Comparison of ENCODE assay signal across 17 cellular contexts in the genomic region with DNA sequence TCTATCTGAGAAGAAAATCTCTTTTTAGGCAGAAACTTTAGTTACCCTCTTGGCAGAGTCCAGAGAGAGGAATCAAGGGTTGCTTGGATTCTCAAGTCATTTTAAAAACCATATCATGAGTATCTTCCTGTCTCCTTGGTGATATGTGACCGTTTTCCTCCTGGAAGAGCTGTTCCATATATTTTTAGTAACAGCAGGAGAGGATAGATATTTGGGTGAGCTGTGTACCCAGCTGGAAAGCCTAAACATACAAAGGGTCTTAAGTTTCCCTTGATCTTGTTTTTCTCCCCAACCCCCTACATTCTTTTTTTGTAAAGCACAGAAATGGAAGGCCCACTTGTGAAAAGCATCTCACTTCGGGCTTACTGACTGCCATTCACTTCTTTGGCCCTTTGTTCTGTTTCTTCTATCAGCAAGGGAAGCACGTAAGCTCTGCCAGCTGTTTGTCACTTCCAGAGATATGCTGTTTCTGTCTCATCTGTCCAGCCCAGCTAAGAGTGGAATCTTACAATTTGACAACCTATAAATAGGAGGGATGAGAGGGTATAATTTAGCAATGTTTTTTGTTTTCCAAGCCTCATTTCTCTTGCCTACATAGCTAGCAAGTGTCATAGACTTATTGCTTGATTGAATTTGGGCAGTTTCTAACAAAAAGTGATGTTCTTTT. TPM values are rescaled to one million over a fixed set of nuclear protein-coding genes. Genes with fewer than 3 reads are reported as not detected.
"Had no signal": no experiment of that assay in that cellular context is flagged by ENCODE, and none has a peak within 500 bp of the region (broad histone marks: within the 10 kb centered on the region; RNA-seq: fewer than 3 reads in every experiment).

No MANE protein-coding gene starts in this region.

- H3K27ac Mint-ChIP-seq: activated naive CD8-positive, alpha-beta T cell treated with anti-CD3 and anti-CD28 coated beads, Interleukin-2, amount 10 ng/mL, durations not matched to agents 7 days and 5 days; naive thymus-derived CD8-positive, alpha-beta T cell; stimulated activated memory B cell treated with anti-CD40 and anti-IgM and Interleukin-4, amounts not matched to agents 10 μg/mL and 1 μg/mL and 100 μg/mL, for 72 hours had no signal

- H3K36me3 ChIP-seq: breast epithelium, lower lobe of right lung, thyroid gland had no signal

- ATAC-seq: esophagus mucosa; lower lobe of right lung; naive thymus-derived CD8-positive, alpha-beta T cell; SK-N-SH treated with all-trans-retinoic acid at 6 μM for 48 hours; stimulated activated memory B cell treated with anti-CD40 and anti-IgM and Interleukin-4, amounts not matched to agents 10 μg/mL and 1 μg/mL and 100 μg/mL, for 72 hours had no signal

- H3K27me3 Mint-ChIP-seq: activated naive CD8-positive, alpha-beta T cell treated with anti-CD3 and anti-CD28 coated beads, Interleukin-2, amount 10 ng/mL, durations not matched to agents 7 days and 5 days; stimulated activated memory B cell treated with anti-CD40 and anti-IgM and Interleukin-4, amounts not matched to agents 10 μg/mL and 1 μg/mL and 100 μg/mL, for 72 hours had no signal

- H3K4me3 ChIP-seq: breast epithelium, lower lobe of right lung, thyroid gland had no signal

- H3K4me1 Mint-ChIP-seq: activated naive CD8-positive, alpha-beta T cell treated with anti-CD3 and anti-CD28 coated beads, Interleukin-2, amount 10 ng/mL, durations not matched to agents 7 days and 5 days; stimulated activated memory B cell treated with anti-CD40 and anti-IgM and Interleukin-4, amounts not matched to agents 10 μg/mL and 1 μg/mL and 100 μg/mL, for 72 hours had no signal

- H3K4me1 ChIP-seq: breast epithelium, lower lobe of right lung had no signal

- H3K4me3 Mint-ChIP-seq: activated naive CD8-positive, alpha-beta T cell treated with anti-CD3 and anti-CD28 coated beads, Interleukin-2, amount 10 ng/mL, durations not matched to agents 7 days and 5 days; naive thymus-derived CD8-positive, alpha-beta T cell; stimulated activated memory B cell treated with anti-CD40 and anti-IgM and Interleukin-4, amounts not matched to agents 10 μg/mL and 1 μg/mL and 100 μg/mL, for 72 hours had no signal

- H3K9me3 ChIP-seq: breast epithelium, lower lobe of right lung, thyroid gland had no signal

- H3K9me3 Mint-ChIP-seq: activated naive CD8-positive, alpha-beta T cell treated with anti-CD3 and anti-CD28 coated beads, Interleukin-2, amount 10 ng/mL, durations not matched to agents 7 days and 5 days; stimulated activated memory B cell treated with anti-CD40 and anti-IgM and Interleukin-4, amounts not matched to agents 10 μg/mL and 1 μg/mL and 100 μg/mL, for 72 hours had no signal

- DNase-seq: activated CD4-positive, alpha-beta T cell treated with anti-CD3 and anti-CD28 coated beads, Interleukin-2, amount 50 U/mL, for 4 hours; activated CD4-positive, CD25-positive, alpha-beta regulatory T cell treated with anti-CD3 and anti-CD28 coated beads, Interleukin-2, amount 50 U/mL, for 72 hours; activated naive CD4-positive, alpha-beta T cell; activated naive CD8-positive, alpha-beta T cell treated with anti-CD3 and anti-CD28 coated beads, Interleukin-2, amount 10 ng/mL, durations not matched to agents 7 days and 5 days; activated T-cell treated with anti-CD3 and anti-CD28 coated beads for 4 hours; dermis blood vessel endothelial cell; lower lobe of right lung; naive thymus-derived CD8-positive, alpha-beta T cell; stimulated activated CD4-positive, alpha-beta T cell treated with anti-CD3 and anti-CD28 coated beads, Interleukin-2, amount 100 ng/mL, for 48 hours; T-helper 1 cell; T1000; thyroid gland had no signal

- H3K27me3 ChIP-seq: thyroid gland had no signal

- H3K36me3 Mint-ChIP-seq: activated naive CD8-positive, alpha-beta T cell treated with anti-CD3 and anti-CD28 coated beads, Interleukin-2, amount 10 ng/mL, durations not matched to agents 7 days and 5 days; naive thymus-derived CD8-positive, alpha-beta T cell; stimulated activated memory B cell treated with anti-CD40 and anti-IgM and Interleukin-4, amounts not matched to agents 10 μg/mL and 1 μg/mL and 100 μg/mL, for 72 hours had no signal

- H3K27ac ChIP-seq: breast epithelium, lower lobe of right lung, thyroid gland had no signal

RNA-seq across cellular contexts. Expression of a gene that starts 38.9 kb away (rescaled TPM):
- total RNA-seq: activated naive CD8-positive, alpha-beta T cell treated with anti-CD3 and anti-CD28 coated beads, Interleukin-2, amount 10 ng/mL, durations not matched to agents 7 days and 5 days; chondrocyte had no signal
